1 cellular context compared by ENCODE assay signal in the genomic region with DNA sequence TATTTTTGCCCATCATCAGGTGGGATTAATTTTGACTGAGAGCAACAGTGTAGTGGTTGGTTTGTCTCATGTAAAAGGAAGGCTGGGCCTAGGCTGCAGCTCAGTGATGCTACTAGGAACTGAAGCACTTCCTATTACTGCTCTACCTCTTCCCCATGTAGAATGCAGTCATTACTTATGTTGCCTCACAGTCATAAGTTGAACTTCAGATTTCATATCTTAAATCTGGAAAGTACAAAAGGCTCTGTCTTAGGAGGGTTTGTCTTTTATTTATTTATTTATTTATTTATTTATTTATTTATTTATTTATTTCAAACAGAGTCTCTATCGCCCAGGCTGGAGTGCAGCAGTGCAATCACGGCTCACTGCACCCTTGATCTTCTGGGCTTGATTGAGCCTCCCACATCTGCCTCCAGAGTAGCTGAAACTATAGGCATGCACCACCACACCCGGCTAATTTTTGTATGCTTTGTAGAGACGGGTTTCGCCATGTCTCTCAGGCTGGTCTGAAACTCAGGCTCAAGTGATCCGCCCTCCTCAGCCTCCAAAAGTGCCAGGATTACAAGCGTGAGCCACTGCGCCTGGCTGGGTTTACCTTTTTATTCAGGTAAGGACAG.
A peak's percentile ranks its signal among the peaks of the same experiment; 100 is the strongest.
TF ChIP-seq lines count a peak whose summit lies in the region.

No MANE protein-coding gene starts in this region.

TF ChIP-seq in HEK293, 187 proteins besides CTCF, POLR2A, EP300 and RAD21 (continued from another document and continues in another):
- TF ChIP-seq ZNF692 (tag by site-specific recombination; IDR thresholded peaks at IDR 0.05) (no peak), ZNF585B (tag by site-specific recombination; IDR thresholded peaks at IDR 0.05) (no peak), SP7 (tag by site-specific recombination; IDR thresholded peaks at IDR 0.05) (no peak), ZNF830 (tag by site-specific recombination; IDR thresholded peaks at IDR 0.05; ENCODE audit: low read depth) (no peak), PRDM1 (tag by site-specific recombination; IDR thresholded peaks at IDR 0.05) (no peak), ZNF121 (tag by site-specific recombination; IDR thresholded peaks at IDR 0.05) (no peak), ZNF549 (tag by site-specific recombination; IDR thresholded peaks at IDR 0.05) (no peak), SCRT1 (tag by site-specific recombination; IDR thresholded peaks at IDR 0.05; ENCODE audit: borderline replicate concordance) (no peak), ZNF140 (tag by site-specific recombination; IDR thresholded peaks at IDR 0.05) (peak; percentile 49; the same call in 1 of the 2 replicates), ZNF2 (tag by site-specific recombination; IDR thresholded peaks at IDR 0.05) (no peak), ZNF394 (tag by site-specific recombination; IDR thresholded peaks at IDR 0.05; ENCODE audit: borderline replicate concordance) (peak; percentile 78), ZNF335 (tag by site-specific recombination; conservative IDR thresholded peaks at IDR 0.05) (no peak), ZBTB48 (tag by site-specific recombination; IDR thresholded peaks at IDR 0.05) (no peak), OSR2 (tag by site-specific recombination; IDR thresholded peaks at IDR 0.05) (no peak), ZNF266 (tag by site-specific recombination; IDR thresholded peaks at IDR 0.05; ENCODE audit: low read depth) (peak; percentile 58; the same call in 1 of the 2 replicates), ZBTB10 (tag by site-specific recombination; IDR thresholded peaks at IDR 0.05) (no peak), ZFP37 (tag by site-specific recombination; IDR thresholded peaks at IDR 0.05) (no peak), ZNF311 (tag by site-specific recombination; IDR thresholded peaks at IDR 0.05; ENCODE audit: borderline replicate concordance) (no peak), AEBP2 (tag by site-specific recombination; IDR thresholded peaks at IDR 0.05; ENCODE audit: borderline replicate concordance) (no peak), ZNF202 (tag by site-specific recombination; IDR thresholded peaks at IDR 0.05; ENCODE audit: borderline replicate concordance) (0 out of 2 replicates have a peak, but pooled peaks have one; percentile 16), ZNF26 (tag by site-specific recombination; IDR thresholded peaks at IDR 0.05) (no peak), ZNF521 (tag by site-specific recombination; IDR thresholded peaks at IDR 0.05) (no peak), MYNN (tag by site-specific recombination; IDR thresholded peaks at IDR 0.05; ENCODE audit: borderline replicate concordance) (no peak), ZBTB8A (tag by site-specific recombination; IDR thresholded peaks at IDR 0.05) (peak; percentile 61; the same call in 1 of the 2 replicates), ZBTB7A (tag by site-specific recombination; IDR thresholded peaks at IDR 0.05; ENCODE audit: low read depth) (no peak), OVOL3 (tag by site-specific recombination; IDR thresholded peaks at IDR 0.05) (no peak), HIC1 (tag by site-specific recombination; IDR thresholded peaks at IDR 0.05) (no peak), ZNF324 (tag by site-specific recombination; IDR thresholded peaks at IDR 0.05) (no peak), ZIC2 (tag by site-specific recombination; IDR thresholded peaks at IDR 0.05) (no peak)
- TF ChIP-seq, protein P1, sequence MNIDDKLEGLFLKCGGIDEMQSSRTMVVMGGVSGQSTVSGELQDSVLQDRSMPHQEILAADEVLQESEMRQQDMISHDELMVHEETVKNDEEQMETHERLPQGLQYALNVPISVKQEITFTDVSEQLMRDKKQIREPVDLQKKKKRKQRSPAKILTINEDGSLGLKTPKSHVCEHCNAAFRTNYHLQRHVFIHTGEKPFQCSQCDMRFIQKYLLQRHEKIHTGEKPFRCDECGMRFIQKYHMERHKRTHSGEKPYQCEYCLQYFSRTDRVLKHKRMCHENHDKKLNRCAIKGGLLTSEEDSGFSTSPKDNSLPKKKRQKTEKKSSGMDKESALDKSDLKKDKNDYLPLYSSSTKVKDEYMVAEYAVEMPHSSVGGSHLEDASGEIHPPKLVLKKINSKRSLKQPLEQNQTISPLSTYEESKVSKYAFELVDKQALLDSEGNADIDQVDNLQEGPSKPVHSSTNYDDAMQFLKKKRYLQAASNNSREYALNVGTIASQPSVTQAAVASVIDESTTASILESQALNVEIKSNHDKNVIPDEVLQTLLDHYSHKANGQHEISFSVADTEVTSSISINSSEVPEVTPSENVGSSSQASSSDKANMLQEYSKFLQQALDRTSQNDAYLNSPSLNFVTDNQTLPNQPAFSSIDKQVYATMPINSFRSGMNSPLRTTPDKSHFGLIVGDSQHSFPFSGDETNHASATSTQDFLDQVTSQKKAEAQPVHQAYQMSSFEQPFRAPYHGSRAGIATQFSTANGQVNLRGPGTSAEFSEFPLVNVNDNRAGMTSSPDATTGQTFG (tag by site-specific recombination; IDR thresholded peaks at IDR 0.05; ENCODE audit: borderline replicate concordance): no peak
- TF ChIP-seq, protein P2, sequence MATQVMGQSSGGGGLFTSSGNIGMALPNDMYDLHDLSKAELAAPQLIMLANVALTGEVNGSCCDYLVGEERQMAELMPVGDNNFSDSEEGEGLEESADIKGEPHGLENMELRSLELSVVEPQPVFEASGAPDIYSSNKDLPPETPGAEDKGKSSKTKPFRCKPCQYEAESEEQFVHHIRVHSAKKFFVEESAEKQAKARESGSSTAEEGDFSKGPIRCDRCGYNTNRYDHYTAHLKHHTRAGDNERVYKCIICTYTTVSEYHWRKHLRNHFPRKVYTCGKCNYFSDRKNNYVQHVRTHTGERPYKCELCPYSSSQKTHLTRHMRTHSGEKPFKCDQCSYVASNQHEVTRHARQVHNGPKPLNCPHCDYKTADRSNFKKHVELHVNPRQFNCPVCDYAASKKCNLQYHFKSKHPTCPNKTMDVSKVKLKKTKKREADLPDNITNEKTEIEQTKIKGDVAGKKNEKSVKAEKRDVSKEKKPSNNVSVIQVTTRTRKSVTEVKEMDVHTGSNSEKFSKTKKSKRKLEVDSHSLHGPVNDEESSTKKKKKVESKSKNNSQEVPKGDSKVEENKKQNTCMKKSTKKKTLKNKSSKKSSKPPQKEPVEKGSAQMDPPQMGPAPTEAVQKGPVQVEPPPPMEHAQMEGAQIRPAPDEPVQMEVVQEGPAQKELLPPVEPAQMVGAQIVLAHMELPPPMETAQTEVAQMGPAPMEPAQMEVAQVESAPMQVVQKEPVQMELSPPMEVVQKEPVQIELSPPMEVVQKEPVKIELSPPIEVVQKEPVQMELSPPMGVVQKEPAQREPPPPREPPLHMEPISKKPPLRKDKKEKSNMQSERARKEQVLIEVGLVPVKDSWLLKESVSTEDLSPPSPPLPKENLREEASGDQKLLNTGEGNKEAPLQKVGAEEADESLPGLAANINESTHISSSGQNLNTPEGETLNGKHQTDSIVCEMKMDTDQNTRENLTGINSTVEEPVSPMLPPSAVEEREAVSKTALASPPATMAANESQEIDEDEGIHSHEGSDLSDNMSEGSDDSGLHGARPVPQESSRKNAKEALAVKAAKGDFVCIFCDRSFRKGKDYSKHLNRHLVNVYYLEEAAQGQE (tag by site-specific recombination; IDR thresholded peaks at IDR 0.05): 0 out of 2 replicates have a peak, but pooled peaks have one; percentile 40
- TF ChIP-seq, protein P3, sequence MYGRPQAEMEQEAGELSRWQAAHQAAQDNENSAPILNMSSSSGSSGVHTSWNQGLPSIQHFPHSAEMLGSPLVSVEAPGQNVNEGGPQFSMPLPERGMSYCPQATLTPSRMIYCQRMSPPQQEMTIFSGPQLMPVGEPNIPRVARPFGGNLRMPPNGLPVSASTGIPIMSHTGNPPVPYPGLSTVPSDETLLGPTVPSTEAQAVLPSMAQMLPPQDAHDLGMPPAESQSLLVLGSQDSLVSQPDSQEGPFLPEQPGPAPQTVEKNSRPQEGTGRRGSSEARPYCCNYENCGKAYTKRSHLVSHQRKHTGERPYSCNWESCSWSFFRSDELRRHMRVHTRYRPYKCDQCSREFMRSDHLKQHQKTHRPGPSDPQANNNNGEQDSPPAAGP (tag by site-specific recombination; IDR thresholded peaks at IDR 0.05): no peak
- TF ChIP-seq, protein P4, sequence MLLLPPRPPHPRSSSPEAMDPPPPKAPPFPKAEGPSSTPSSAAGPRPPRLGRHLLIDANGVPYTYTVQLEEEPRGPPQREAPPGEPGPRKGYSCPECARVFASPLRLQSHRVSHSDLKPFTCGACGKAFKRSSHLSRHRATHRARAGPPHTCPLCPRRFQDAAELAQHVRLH (tag by site-specific recombination; IDR thresholded peaks at IDR 0.05): no peak
- TF ChIP-seq, protein P5, sequence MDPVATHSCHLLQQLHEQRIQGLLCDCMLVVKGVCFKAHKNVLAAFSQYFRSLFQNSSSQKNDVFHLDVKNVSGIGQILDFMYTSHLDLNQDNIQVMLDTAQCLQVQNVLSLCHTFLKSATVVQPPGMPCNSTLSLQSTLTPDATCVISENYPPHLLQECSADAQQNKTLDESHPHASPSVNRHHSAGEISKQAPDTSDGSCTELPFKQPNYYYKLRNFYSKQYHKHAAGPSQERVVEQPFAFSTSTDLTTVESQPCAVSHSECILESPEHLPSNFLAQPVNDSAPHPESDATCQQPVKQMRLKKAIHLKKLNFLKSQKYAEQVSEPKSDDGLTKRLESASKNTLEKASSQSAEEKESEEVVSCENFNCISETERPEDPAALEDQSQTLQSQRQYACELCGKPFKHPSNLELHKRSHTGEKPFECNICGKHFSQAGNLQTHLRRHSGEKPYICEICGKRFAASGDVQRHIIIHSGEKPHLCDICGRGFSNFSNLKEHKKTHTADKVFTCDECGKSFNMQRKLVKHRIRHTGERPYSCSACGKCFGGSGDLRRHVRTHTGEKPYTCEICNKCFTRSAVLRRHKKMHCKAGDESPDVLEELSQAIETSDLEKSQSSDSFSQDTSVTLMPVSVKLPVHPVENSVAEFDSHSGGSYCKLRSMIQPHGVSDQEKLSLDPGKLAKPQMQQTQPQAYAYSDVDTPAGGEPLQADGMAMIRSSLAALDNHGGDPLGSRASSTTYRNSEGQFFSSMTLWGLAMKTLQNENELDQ (tag by site-specific recombination; IDR thresholded peaks at IDR 0.05; ENCODE audit: low read depth): no peak
